30 cellular contexts compared by ENCODE assay signal in the genomic region with DNA sequence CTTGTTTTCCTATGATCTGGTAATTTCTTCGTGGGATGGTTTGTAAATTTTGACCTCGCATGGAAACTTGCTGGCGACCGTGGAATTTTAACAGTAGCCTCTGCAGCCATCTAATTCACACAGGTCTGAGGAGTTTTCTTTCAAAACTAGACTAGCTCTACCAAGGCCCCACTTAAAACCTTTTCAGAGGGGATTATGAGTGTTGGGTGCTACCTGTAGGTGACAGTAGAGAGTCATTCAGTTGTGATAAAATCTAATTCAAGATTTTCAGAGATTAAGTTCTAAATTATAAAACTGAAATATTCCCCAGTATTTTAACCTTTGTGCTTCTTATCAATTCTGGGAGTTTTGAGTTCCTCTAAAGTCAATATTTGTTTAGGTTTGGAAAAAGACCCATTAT. TPM values are rescaled to one million over a fixed set of nuclear protein-coding genes. Genes with fewer than 3 reads are reported as not detected.
DNase-seq lines count a peak whose midpoint lies in the region; ATAC-seq, FAIRE-seq and TF ChIP-seq lines count a peak whose summit lies in the region.
"Had no signal": no experiment of that assay in that cellular context is flagged by ENCODE, and none has a peak within 500 bp of the region (broad histone marks: within the 10 kb centered on the region; RNA-seq: fewer than 3 reads in every experiment).

No MANE protein-coding gene starts in this region.

- no TSS peak for BruUV-seq in HepG2 (replicated peaks; lab: Mats Ljungman, UMichigan)

- intact Hi-C loops in HepG2 (cut with micrococcal nuclease; ENCODE audit: unreplicated experiment), result no loop called here
- intact Hi-C loops in head of caudate nucleus (cut with DNase I), result no loop called here
- intact Hi-C loops in spleen (cut with DNase I; ENCODE audit: low total_unique reads), result no loop called here
- intact Hi-C loops in activated T-helper 1 cell treated with anti-CD3 and anti-CD28 coated beads, Interleukin-12 subunit alpha, Interleukin-12 subunit beta, Interleukin-2, Interleukin-4 antibody, amounts not matched to agents 30 ng/mL and 10 ng/mL and 1 ng/mL, durations not matched to agents 14 hours and 24 hours and 36 hours (cut with micrococcal nuclease), result no loop called here

- in situ Hi-C loops in HepG2 (cut with HindIII; ENCODE audit: extremely low pct_ligation_motif_present, low pct_unique_long_range_greater_than_20kb), result no loop called here

- no peaks in the 10 kb centered on the region for H3K4me1 Mint-ChIP-seq in activated T-helper 1 cell treated with anti-CD3 and anti-CD28 coated beads, Interleukin-12 subunit alpha, Interleukin-12 subunit beta, Interleukin-2, Interleukin-4 antibody, amounts not matched to agents 30 ng/mL and 10 ng/mL and 1 ng/mL, durations not matched to agents 14 hours and 24 hours and 36 hours (ENCODE audit: low read depth)
- H3K4me1 Mint-ChIP-seq: activated CD4-positive, alpha-beta memory T cell treated with anti-CD3 and anti-CD28 coated beads, Interleukin-2, amount 10 ng/mL, durations not matched to agents 7 days and 5 days; stimulated activated effector memory CD8-positive, alpha-beta T cell treated with anti-CD3 and anti-CD28 coated beads, Interleukin-12 subunit alpha, Interleukin-12 subunit beta, amount 100 ng/mL, for 72 hours had no signal

- H3K27me3 ChIP-seq in BE2C, result no peaks in the 10 kb centered on the region
- H3K27me3 ChIP-seq in HepG2 (ENCODE audit: control insufficient read depth in 1 of 2, insufficient read depth in 2 of 2, low read length in 2 of 2), result no peaks in the 10 kb centered on the region
- no peaks in the 10 kb centered on the region for H3K27me3 ChIP-seq in spleen (replicated peaks in 1 of 7)
- H3K27me3 ChIP-seq: BLaER1, heart left ventricle, Peyer's patch, SJCRH30 had no signal

- H3K4me3 ChIP-seq in BE2C (ENCODE audit: low read depth, low read length) (no peak overlapping the region), GM12875 (ENCODE audit: low read depth, low read length) (no peak overlapping the region), HepG2 (replicated peaks in 1 of 3; ENCODE audit: insufficient read depth in 1 of 3, low read depth in 2 of 3, low read length in 3 of 3) (no peak overlapping the region), spleen (no peak overlapping the region)
- H3K4me3 ChIP-seq: BLaER1, heart left ventricle, Peyer's patch, SJCRH30, skin epidermis had no signal

- no peak for TF ChIP-seq RAD21 in HepG2 (CRISPR knock-in tag; IDR thresholded peaks at IDR 0.05)

- H3K4me3 Mint-ChIP-seq in activated T-helper 1 cell treated with anti-CD3 and anti-CD28 coated beads, Interleukin-12 subunit alpha, Interleukin-12 subunit beta, Interleukin-2, Interleukin-4 antibody, amounts not matched to agents 30 ng/mL and 10 ng/mL and 1 ng/mL, durations not matched to agents 14 hours and 24 hours and 36 hours, result no peak overlapping the region
- H3K4me3 Mint-ChIP-seq: activated CD4-positive, alpha-beta memory T cell treated with anti-CD3 and anti-CD28 coated beads, Interleukin-2, amount 10 ng/mL, durations not matched to agents 7 days and 5 days; stimulated activated effector memory CD8-positive, alpha-beta T cell treated with anti-CD3 and anti-CD28 coated beads, Interleukin-12 subunit alpha, Interleukin-12 subunit beta, amount 100 ng/mL, for 72 hours had no signal

- H4K20me1 ChIP-seq in HepG2 (ENCODE audit: insufficient read depth, low read length), result no peaks in the 10 kb centered on the region
- H4K20me1 ChIP-seq: BLaER1 had no signal

- POLR2A ChIA-PET in HepG2 (lab: Yijun Ruan, JAX), result no interaction called here

- H3K9me3 ChIP-seq in BE2C, result no peaks in the 10 kb centered on the region
- no peaks in the 10 kb centered on the region for H3K9me3 ChIP-seq in HepG2 (ENCODE audit: low read length)
- H3K9me3 ChIP-seq in spleen, result no peaks in the 10 kb centered on the region
- H3K9me3 ChIP-seq: BLaER1, heart left ventricle, Peyer's patch, SJCRH30 had no signal

- H2AFZ ChIP-seq in HepG2 (ENCODE audit: low read length), result no peak overlapping the region

- H3K36me3 Mint-ChIP-seq in activated T-helper 1 cell treated with anti-CD3 and anti-CD28 coated beads, Interleukin-12 subunit alpha, Interleukin-12 subunit beta, Interleukin-2, Interleukin-4 antibody, amounts not matched to agents 30 ng/mL and 10 ng/mL and 1 ng/mL, durations not matched to agents 14 hours and 24 hours and 36 hours (ENCODE audit: low read depth), result no peaks in the 10 kb centered on the region
- H3K36me3 Mint-ChIP-seq: stimulated activated effector memory CD8-positive, alpha-beta T cell treated with anti-CD3 and anti-CD28 coated beads, Interleukin-12 subunit alpha, Interleukin-12 subunit beta, amount 100 ng/mL, for 72 hours had no signal

- peak; percentile 32 for FAIRE-seq in HepG2 (lab: Jason Lieb, UNC)

- no peak overlapping the region for H3K27ac Mint-ChIP-seq in activated T-helper 1 cell treated with anti-CD3 and anti-CD28 coated beads, Interleukin-12 subunit alpha, Interleukin-12 subunit beta, Interleukin-2, Interleukin-4 antibody, amounts not matched to agents 30 ng/mL and 10 ng/mL and 1 ng/mL, durations not matched to agents 14 hours and 24 hours and 36 hours
- H3K27ac Mint-ChIP-seq: activated CD4-positive, alpha-beta memory T cell treated with anti-CD3 and anti-CD28 coated beads, Interleukin-2, amount 10 ng/mL, durations not matched to agents 7 days and 5 days; stimulated activated effector memory CD8-positive, alpha-beta T cell treated with anti-CD3 and anti-CD28 coated beads, Interleukin-12 subunit alpha, Interleukin-12 subunit beta, amount 100 ng/mL, for 72 hours had no signal

- ATAC-seq in HepG2, result no peak
- no peak for ATAC-seq in HG03139 (IDR thresholded peaks at IDR 0.05; ENCODE audit: unreplicated experiment)
- ATAC-seq: heart left ventricle; stimulated activated effector memory CD8-positive, alpha-beta T cell treated with anti-CD3 and anti-CD28 coated beads, Interleukin-12 subunit alpha, Interleukin-12 subunit beta, amount 100 ng/mL, for 72 hours had no signal

- 75% methylated on average over 4 of the region's 4 CpGs for WGBS in HepG2 (ENCODE audit: low lambda C conversion rate)
- WGBS in spleen, 5 donors, result 69 to 83% (median 79%) methylated on average over 4 of the region's 4 CpGs

- H3K36me3 ChIP-seq in BE2C (no peaks in the 10 kb centered on the region), HepG2 (replicated peaks in 1 of 2; ENCODE audit: control insufficient read depth in 1 of 2, insufficient read depth in 2 of 2, low read length in 2 of 2) (no peaks in the 10 kb centered on the region), spleen (no peaks in the 10 kb centered on the region)
- H3K36me3 ChIP-seq: BLaER1, heart left ventricle, SJCRH30 had no signal

- H3K4me1 ChIP-seq in BE2C (no peaks in the 10 kb centered on the region), HepG2 (ENCODE audit: insufficient read depth, low read length) (no peaks in the 10 kb centered on the region), spleen (no peaks in the 10 kb centered on the region)
- H3K4me1 ChIP-seq: BLaER1, heart left ventricle, Peyer's patch, SJCRH30 had no signal

- H3K27ac ChIP-seq in VCaP, result no peak overlapping the region
- H3K27ac ChIP-seq in HepG2 (ENCODE audit: extremely low read length, insufficient read depth, low read length), result no peak overlapping the region
- no peak overlapping the region for H3K27ac ChIP-seq in spleen
- H3K27ac ChIP-seq: BLaER1, heart left ventricle, HL-60, Peyer's patch, SJCRH30, skin epidermis had no signal

- DNase-seq in BE2C (no peak), HepG2 (ENCODE audit: low spot score) (no peak), head of caudate nucleus (no peak), spleen (no peak)
- no peak for DNase-seq in activated T-helper 1 cell treated with anti-CD3 and anti-CD28 coated beads, Interleukin-12 subunit alpha, Interleukin-12 subunit beta, Interleukin-2, Interleukin-4 antibody, amounts not matched to agents 30 ng/mL and 10 ng/mL and 1 ng/mL, durations not matched to agents 14 hours and 24 hours and 36 hours (ENCODE audit: low spot score)
- DNase-seq: ACHN; activated CD4-positive, alpha-beta memory T cell treated with anti-CD3 and anti-CD28 coated beads, Interleukin-2, amount 10 ng/mL, durations not matched to agents 7 days and 5 days; activated CD4-positive, CD25-positive, alpha-beta regulatory T cell treated with anti-CD3 and anti-CD28 coated beads, Interleukin-2, amount 50 U/mL, for 72 hours; activated effector memory CD4-positive, alpha-beta T cell treated with anti-CD3 and anti-CD28 coated beads, Interleukin-2, amount 50 U/mL, for 16 hours; central memory CD4-positive, alpha-beta T cell; dermis blood vessel endothelial cell; DMS79 treated with DMSO at 0.1 percent for 48 hours; GOT3; heart left ventricle; mesenchymal stem cell; NCI-H1105; NCI-H2081; NCI-H446; Peyer's patch; SJCRH30; stimulated activated CD4-positive, alpha-beta T cell treated with anti-CD3 and anti-CD28 coated beads, Interleukin-2, amount 100 ng/mL, for 48 hours; substantia nigra; T-helper 1 cell had no signal

- no peak for TF ChIP-seq POLR2A in HepG2 (IDR thresholded peaks at IDR 0.05; ENCODE audit: insufficient read depth in 1 of 2, low read depth in 2 of 2, low read length in 2 of 2)
- TF ChIP-seq POLR2A in spleen (IDR thresholded peaks at IDR 0.05), result no peak

- no peak for TF ChIP-seq EP300 in HepG2 (IDR thresholded peaks at IDR 0.05; ENCODE audit: low read depth in 2 of 2, low read length in 2 of 2)
- no peak for TF ChIP-seq EP300 in HepG2 (CRISPR knock-in tag; IDR thresholded peaks at IDR 0.05; ENCODE audit: borderline replicate concordance)

- no peaks in the 10 kb centered on the region for H3K9me3 Mint-ChIP-seq in activated T-helper 1 cell treated with anti-CD3 and anti-CD28 coated beads, Interleukin-12 subunit alpha, Interleukin-12 subunit beta, Interleukin-2, Interleukin-4 antibody, amounts not matched to agents 30 ng/mL and 10 ng/mL and 1 ng/mL, durations not matched to agents 14 hours and 24 hours and 36 hours
- H3K9me3 Mint-ChIP-seq: activated CD4-positive, alpha-beta memory T cell treated with anti-CD3 and anti-CD28 coated beads, Interleukin-2, amount 10 ng/mL, durations not matched to agents 7 days and 5 days; stimulated activated effector memory CD8-positive, alpha-beta T cell treated with anti-CD3 and anti-CD28 coated beads, Interleukin-12 subunit alpha, Interleukin-12 subunit beta, amount 100 ng/mL, for 72 hours had no signal

- H3K79me2 ChIP-seq in HepG2 (ENCODE audit: insufficient read depth, low read length), result no peaks in the 10 kb centered on the region

- no peak overlapping the region for H3K4me2 ChIP-seq in HepG2 (ENCODE audit: low read depth, low read length)
- H3K4me2 ChIP-seq: BLaER1 had no signal

- H3K27me3 Mint-ChIP-seq in activated T-helper 1 cell treated with anti-CD3 and anti-CD28 coated beads, Interleukin-12 subunit alpha, Interleukin-12 subunit beta, Interleukin-2, Interleukin-4 antibody, amounts not matched to agents 30 ng/mL and 10 ng/mL and 1 ng/mL, durations not matched to agents 14 hours and 24 hours and 36 hours (ENCODE audit: insufficient read depth), result no peaks in the 10 kb centered on the region

- CTCF ChIA-PET in HepG2 (lab: Yijun Ruan, JAX; ENCODE audit: low intra/inter-chr PET ratio, low total read pairs), result no interaction called here

- no peak overlapping the region for H3K9ac ChIP-seq in HepG2 (ENCODE audit: insufficient read depth, low read depth, low read length)
- H3K9ac ChIP-seq: BLaER1 had no signal

- peak; percentile 7; the same call in 1 of the 2 replicates for TF ChIP-seq CTCF in BE2C (IDR thresholded peaks at IDR 0.05; ENCODE audit: low read depth, low read length)
- peak; percentile 18; the same call in 1 of the 2 replicates for TF ChIP-seq CTCF in GM12875 (IDR thresholded peaks at IDR 0.05; ENCODE audit: borderline replicate concordance, insufficient read depth, low read depth, low read length)
- TF ChIP-seq CTCF in VCaP (conservative IDR thresholded peaks at IDR 0.05), result peak; percentile 21
- TF ChIP-seq CTCF in HepG2 (CRISPR knock-in tag; IDR thresholded peaks at IDR 0.05), result 0 out of 2 replicates have a peak, but pooled peaks have one; percentile 9
- no peak for TF ChIP-seq CTCF in spleen (IDR thresholded peaks at IDR 0.05 in 8 of 11, conservative IDR thresholded peaks at IDR 0.05 in 3 of 11)

RNA-seq across cellular contexts. Expression of a gene that starts 31.0 kb away (rescaled TPM):
- 0.74 TPM for polyA plus RNA-seq in BE2C (2012; ENCODE audit: insufficient read depth, insufficient read length, low read depth)
- 0.02 TPM in 1 of 2 replicates, not detected in the other for total RNA-seq in HepG2 (2016; rRNA removed; fragmentation: Illumina TruSeq; extraction: Trizol)
- not detected in 2 replicates for total RNA-seq in HepG2 (2016; cell fraction: cytosol; rRNA removed; fragmentation: Illumina TruSeq; extraction: Trizol; ENCODE audit: low read depth)
- total RNA-seq in HepG2 (2016; cell fraction: insoluble cytoplasmic fraction; rRNA removed; fragmentation: Illumina TruSeq; extraction: Trizol), result 0.03 TPM in 1 of 2 replicates, not detected in the other
- not detected in 2 replicates for total RNA-seq in HepG2 (2016; cell fraction: membrane; rRNA removed; fragmentation: Illumina TruSeq; extraction: Trizol)
- total RNA-seq in HepG2 (2016; cell fraction: nucleus; rRNA removed; fragmentation: Illumina TruSeq; extraction: Trizol), result not detected in 2 replicates
- polyA plus RNA-seq in HepG2 (2011; rRNA removed), result not detected in 2 replicates
- polyA plus RNA-seq in HepG2 (2011; cell fraction: cytosol; rRNA removed), result not detected in 2 replicates
- polyA plus RNA-seq in HepG2 (2011; cell fraction: nucleus; rRNA removed), result not detected in 2 replicates
- not detected in 2 replicates for polyA plus RNA-seq in HepG2 (2012)
- not detected in 2 replicates for polyA plus RNA-seq in HepG2 (2016; cell fraction: cytosol; fragmentation: Illumina TruSeq; extraction: Trizol; ENCODE audit: low read depth)
- not detected in 2 replicates for polyA plus RNA-seq in HepG2 (2016; cell fraction: insoluble cytoplasmic fraction; fragmentation: Illumina TruSeq; extraction: Trizol; ENCODE audit: low read depth)
- not detected in 2 replicates for polyA plus RNA-seq in HepG2 (2016; cell fraction: membrane; fragmentation: Illumina TruSeq; extraction: Trizol; ENCODE audit: low read depth)
- not detected in 2 replicates for polyA plus RNA-seq in HepG2 (2016; cell fraction: nucleus; fragmentation: Illumina TruSeq; extraction: Trizol; ENCODE audit: insufficient read depth, low read depth)
- polyA minus RNA-seq in HepG2 (2011; rRNA and poly(A)+ RNA removed; ENCODE audit: low replicate concordance), result 0.09 TPM in 1 of 2 replicates, not detected in the other
- not detected in 2 replicates for polyA minus RNA-seq in HepG2 (2011; cell fraction: cytosol; rRNA and poly(A)+ RNA removed)
- not detected in 2 replicates for polyA minus RNA-seq in HepG2 (2011; cell fraction: nucleus; rRNA and poly(A)+ RNA removed)
- under 1 TPM in 2 of 7 donors, not detected in 5; 0.09 to 0.17 TPM for total RNA-seq in spleen
- under 1 TPM in 1 of 3 donors, not detected in 2; 0.02 TPM for polyA plus RNA-seq in spleen
- not detected in 2 replicates for total RNA-seq in activated T-helper 1 cell treated with anti-CD3 and anti-CD28 coated beads, Interleukin-12 subunit alpha, Interleukin-12 subunit beta, Interleukin-2, Interleukin-4 antibody, amounts not matched to agents 30 ng/mL and 10 ng/mL and 1 ng/mL, durations not matched to agents 14 hours and 24 hours and 36 hours
- total RNA-seq: activated CD4-positive, alpha-beta memory T cell treated with anti-CD3 and anti-CD28 coated beads, Interleukin-2, amount 10 ng/mL, durations not matched to agents 7 days and 5 days had no signal

Comparison
In these comparisons a context has a peak if more than half of its experiments do, and no peak if none do; other contexts are left out.
1. CTCF ChIP-seq: peak in BE2C (single experiment), GM12875 (single experiment), VCaP (single experiment) and HepG2 (single experiment); none in spleen (0 of 11).